Comparison of ENCODE assay signal across 16 cellular contexts in the genomic region with DNA sequence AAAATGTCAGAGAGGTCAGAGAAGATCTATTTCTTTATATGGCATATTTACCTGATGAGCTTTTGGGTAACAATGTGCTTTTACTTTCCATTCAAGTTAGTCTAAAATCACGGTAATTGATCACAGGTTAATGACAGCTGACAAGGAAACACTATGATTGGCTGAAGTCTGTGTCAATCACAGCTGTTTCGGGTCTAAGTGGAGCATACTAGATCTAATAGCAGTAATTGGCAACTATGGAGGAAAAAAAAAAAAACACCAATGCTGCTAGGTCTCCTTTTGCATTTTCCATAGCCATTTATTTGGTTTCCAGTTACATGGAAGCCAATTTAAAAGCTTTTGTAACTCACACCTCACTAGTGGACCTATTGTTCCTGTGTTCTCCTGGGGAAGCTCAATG.
DNase-seq lines count a peak whose midpoint lies in the region; ATAC-seq and TF ChIP-seq lines count a peak whose summit lies in the region.
"Had no signal": no experiment of that assay in that cellular context is flagged by ENCODE, and none has a peak within 500 bp of the region (broad histone marks: within the 10 kb centered on the region; RNA-seq: fewer than 3 reads in every experiment).

No MANE protein-coding gene starts in this region.

- H3K9me3 Mint-ChIP-seq in WTC11: no peaks in the 10 kb centered on the region

- H4K20me1 ChIP-seq in SK-N-SH (ENCODE audit: insufficient read depth): no peaks in the 10 kb centered on the region

- CTCF ChIA-PET in SK-N-SH (lab: Yijun Ruan, JAX) (interaction anchor here (2.2 kb wide), 1 partner anchor 11 kb away, joined by 8 read pairs; no protein-coding TSS in a partner anchor), WTC11 (lab: Charles Lee) (no interaction called here)

- no peaks in the 10 kb centered on the region for H3K4me1 ChIP-seq in SK-N-SH (ENCODE audit: control insufficient read depth in 1 of 2, insufficient read depth in 2 of 2, low read depth in 1 of 2, low read length in 1 of 2)
- H3K4me1 ChIP-seq: Caco-2, spleen had no signal

- H3K27me3 ChIP-seq in SK-N-SH (ENCODE audit: insufficient read depth): no peaks in the 10 kb centered on the region
- H3K27me3 ChIP-seq: ovary had no signal

- no peak overlapping the region for H3K27ac ChIP-seq in SK-N-SH (ENCODE audit: low read depth in 2 of 2, low read length in 1 of 2)
- H3K27ac ChIP-seq: ovary, spleen had no signal

- no peak for DNase-seq in SK-N-SH
- DNase-seq in NCI-H1930 (lab: John Stamatoyannopoulos, UW): peak; percentile 78
- DNase-seq in WTC11 (ENCODE audit: low spot score): no peak
- DNase-seq in stromal cell of bone marrow (ENCODE audit: low read depth): peak; percentile 1
- no peak for DNase-seq in glomerular visceral epithelial cell (ENCODE audit: extremely low spot score)
- no peak for DNase-seq in ACHN
- no peak for DNase-seq in left colon
- DNase-seq: activated CD4-positive, alpha-beta T cell treated with anti-CD3 and anti-CD28 coated beads, Interleukin-2, amount 50 U/mL, for 4 hours; amniotic stem cell; Kasumi-1; ovary; spleen had no signal

- no peaks in the 10 kb centered on the region for H3K9me3 ChIP-seq in SK-N-SH
- H3K9me3 ChIP-seq: Caco-2, ovary, spleen had no signal

- no peak overlapping the region for H3K9ac ChIP-seq in SK-N-SH

- H2AFZ ChIP-seq in SK-N-SH (ENCODE audit: low read depth): no peak overlapping the region

- no peaks in the 10 kb centered on the region for H3K36me3 Mint-ChIP-seq in WTC11

- no peak for TF ChIP-seq CTCF in SK-N-SH (IDR thresholded peaks at IDR 0.05)
- TF ChIP-seq CTCF in WTC11 (IDR thresholded peaks at IDR 0.05): no peak

- H3K4me3 Mint-ChIP-seq in WTC11: no peak overlapping the region
- H3K4me3 Mint-ChIP-seq: stimulated activated naive CD8-positive, alpha-beta T cell treated with anti-CD3 and anti-CD28 coated beads, Interleukin-15, Interleukin-2, amounts not matched to agents 100 ng/mL and 50 ng/mL, for 24 hours; T-helper 2 cell treated with Interferon-gamma antibody and Interleukin-4, amounts not matched to agents 5 μg/mL and 100 μg/mL, for 36 hours had no signal

- intact Hi-C loops in left colon (cut with DNase I, micrococcal nuclease): no loop called here

- H3K79me2 ChIP-seq in SK-N-SH (ENCODE audit: insufficient read depth): no peaks in the 10 kb centered on the region

- TF ChIP-seq EP300 in SK-N-SH (IDR thresholded peaks at IDR 0.05; ENCODE audit: borderline replicate concordance in 1 of 2, low read depth in 1 of 2, low read length in 1 of 2): no peak

- in situ Hi-C loops in ACHN (cut with HindIII; ENCODE audit: low pct_ligation_motif_present, low pct_unique_long_range_greater_than_20kb, low sequenced_read_pairs): no loop called here

- H3K27me3 Mint-ChIP-seq in WTC11 (ENCODE audit: low read depth): no peaks in the 10 kb centered on the region
- H3K27me3 Mint-ChIP-seq: stimulated activated naive CD8-positive, alpha-beta T cell treated with anti-CD3 and anti-CD28 coated beads, Interleukin-15, Interleukin-2, amounts not matched to agents 100 ng/mL and 50 ng/mL, for 24 hours had no signal

- no peak overlapping the region for H3K27ac Mint-ChIP-seq in WTC11
- H3K27ac Mint-ChIP-seq: stimulated activated naive CD8-positive, alpha-beta T cell treated with anti-CD3 and anti-CD28 coated beads, Interleukin-15, Interleukin-2, amounts not matched to agents 100 ng/mL and 50 ng/mL, for 24 hours; T-helper 2 cell treated with Interferon-gamma antibody and Interleukin-4, amounts not matched to agents 5 μg/mL and 100 μg/mL, for 36 hours had no signal

- H3K4me1 Mint-ChIP-seq in WTC11: peaks cover 35% of the 10 kb centered on the region

- no peak overlapping the region for H3K4me3 ChIP-seq in SK-N-SH (ENCODE audit: low read depth in 2 of 2, low read length in 1 of 2)
- H3K4me3 ChIP-seq: ovary, spleen had no signal

- 18% methylated on average over 2 of the region's 2 CpGs for WGBS in SK-N-SH (ENCODE audit: low lambda C conversion rate)

- H3K9me2 ChIP-seq in SK-N-SH: no peaks in the 10 kb centered on the region

- no peak for ATAC-seq in SK-N-SH treated with all-trans-retinoic acid at 6 μM for 48 hours
- ATAC-seq in WTC11: no peak
- no peak for ATAC-seq in left colon

- TF ChIP-seq RAD21 in SK-N-SH (IDR thresholded peaks at IDR 0.05; ENCODE audit: low read length): no peak

- no peak overlapping the region for H3K4me2 ChIP-seq in SK-N-SH

- POLR2A ChIA-PET in SK-N-SH (lab: Yijun Ruan, JAX) (no interaction called here), WTC11 (lab: Charles Lee) (no interaction called here)

- no peaks in the 10 kb centered on the region for H3F3A ChIP-seq in SK-N-SH (replicated peaks; ENCODE audit: insufficient read depth)

- no peaks in the 10 kb centered on the region for H3K36me3 ChIP-seq in SK-N-SH (replicated peaks in 1 of 2; ENCODE audit: control insufficient read depth in 1 of 2, insufficient read depth in 2 of 2, low read length in 1 of 2)
- H3K36me3 ChIP-seq: ovary, spleen had no signal

TF ChIP-seq in SK-N-SH, 30 proteins besides CTCF, POLR2A, EP300 and RAD21:
- TF ChIP-seq FOSL2 (IDR thresholded peaks at IDR 0.05; ENCODE audit: borderline replicate concordance, low read depth) (no peak), PBX3 (IDR thresholded peaks at IDR 0.05) (0 out of 2 replicates have a peak, but pooled peaks have one; percentile 6)
TF ChIP-seq in SK-N-SH: peak in this region for 1.

TF ChIP-seq in SK-N-SH treated with all-trans-retinoic acid at 6 μM for 48 hours, 23 proteins besides CTCF, POLR2A, EP300 and RAD21 (continues in another document):
- no peak for TF ChIP-seq CSRNP3 (CRISPR knock-in tag; IDR thresholded peaks at IDR 0.05)
- no peak for TF ChIP-seq ZFP30 (CRISPR knock-in tag; IDR thresholded peaks at IDR 0.05)
- TF ChIP-seq ZNF565 (CRISPR knock-in tag; conservative IDR thresholded peaks at IDR 0.05; ENCODE audit: low read depth): no peak
- TF ChIP-seq OSR1 (CRISPR knock-in tag; IDR thresholded peaks at IDR 0.05): no peak
- TF ChIP-seq CREB5 (CRISPR knock-in tag; IDR thresholded peaks at IDR 0.05; ENCODE audit: low read depth): no peak
- TF ChIP-seq ISL1 (CRISPR knock-in tag; IDR thresholded peaks at IDR 0.05): no peak
- TF ChIP-seq SNAI2 (CRISPR knock-in tag; IDR thresholded peaks at IDR 0.05): no peak
- no peak for TF ChIP-seq CSDC2 (CRISPR knock-in tag; IDR thresholded peaks at IDR 0.05)

TF ChIP-seq in WTC11, 78 proteins besides CTCF, POLR2A, EP300 and RAD21:
- no peak for TF ChIP-seq SP1 (CRISPR knock-in tag; conservative IDR thresholded peaks at IDR 0.05)
- TF ChIP-seq MLX (CRISPR knock-in tag; IDR thresholded peaks at IDR 0.05): no peak
- no peak for TF ChIP-seq JAZF1 (CRISPR knock-in tag; IDR thresholded peaks at IDR 0.05)
- no peak for TF ChIP-seq SMAD3 (CRISPR knock-in tag; IDR thresholded peaks at IDR 0.05; ENCODE audit: borderline replicate concordance)
- TF ChIP-seq NFYB (CRISPR knock-in tag; conservative IDR thresholded peaks at IDR 0.05; ENCODE audit: low read depth): peak; percentile 48; the same call in 1 of the 2 replicates

Comparison
In these comparisons a context has a peak if more than half of its experiments do, and no peak if none do; other contexts are left out.
1. DNase-seq: peak in NCI-H1930 (2 of 2) and stromal cell of bone marrow (single experiment); none in SK-N-SH (single experiment), WTC11 (single experiment), glomerular visceral epithelial cell (single experiment), ACHN (single experiment) and left colon (0 of 2).